1 cellular context compared by ENCODE assay signal in the genomic region with DNA sequence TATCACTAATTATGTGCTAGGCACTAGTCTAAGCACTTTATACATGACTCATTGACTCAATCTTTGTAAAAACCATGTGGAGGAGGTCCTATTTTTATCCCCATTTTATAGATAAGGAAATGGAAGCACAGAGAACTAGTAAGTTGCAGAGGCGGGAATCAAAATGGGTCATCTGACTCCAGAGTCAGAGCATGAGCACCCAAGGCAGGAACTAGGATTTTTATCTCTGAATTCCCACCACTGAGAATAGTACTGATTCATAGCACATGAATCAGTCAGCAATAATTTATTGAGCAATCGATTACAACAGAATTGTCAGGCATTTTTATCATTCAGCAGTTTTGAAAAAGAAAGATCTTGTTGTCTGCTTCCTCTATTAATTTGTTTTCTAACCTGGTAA.
TF ChIP-seq lines count a peak whose summit lies in the region.

No MANE protein-coding gene starts in this region.

TF ChIP-seq in HepG2, 621 proteins besides CTCF, POLR2A, EP300 and RAD21 (continued from another document):
- TF ChIP-seq THAP8 (CRISPR knock-in tag; IDR thresholded peaks at IDR 0.05; ENCODE audit: borderline replicate concordance) (no peak), KMT2B (CRISPR knock-in tag; IDR thresholded peaks at IDR 0.05) (no peak), ZFP1 (CRISPR knock-in tag; IDR thresholded peaks at IDR 0.05) (no peak), CEBPB (IDR thresholded peaks at IDR 0.05; ENCODE audit: borderline replicate concordance, low read depth, low read length) (peak; percentile 24; the same call in 1 of the 2 replicates), ZNF720 (CRISPR knock-in tag; IDR thresholded peaks at IDR 0.05) (no peak)
- TF ChIP-seq, protein P1, sequence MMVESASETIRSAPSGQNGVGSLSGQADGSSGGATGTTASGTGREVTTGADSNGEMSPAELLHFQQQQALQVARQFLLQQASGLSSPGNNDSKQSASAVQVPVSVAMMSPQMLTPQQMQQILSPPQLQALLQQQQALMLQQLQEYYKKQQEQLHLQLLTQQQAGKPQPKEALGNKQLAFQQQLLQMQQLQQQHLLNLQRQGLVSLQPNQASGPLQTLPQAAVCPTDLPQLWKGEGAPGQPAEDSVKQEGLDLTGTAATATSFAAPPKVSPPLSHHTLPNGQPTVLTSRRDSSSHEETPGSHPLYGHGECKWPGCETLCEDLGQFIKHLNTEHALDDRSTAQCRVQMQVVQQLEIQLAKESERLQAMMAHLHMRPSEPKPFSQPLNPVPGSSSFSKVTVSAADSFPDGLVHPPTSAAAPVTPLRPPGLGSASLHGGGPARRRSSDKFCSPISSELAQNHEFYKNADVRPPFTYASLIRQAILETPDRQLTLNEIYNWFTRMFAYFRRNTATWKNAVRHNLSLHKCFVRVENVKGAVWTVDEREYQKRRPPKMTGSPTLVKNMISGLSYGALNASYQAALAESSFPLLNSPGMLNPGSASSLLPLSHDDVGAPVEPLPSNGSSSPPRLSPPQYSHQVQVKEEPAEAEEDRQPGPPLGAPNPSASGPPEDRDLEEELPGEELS (CRISPR knock-in tag; IDR thresholded peaks at IDR 0.05) = no peak
